ENCODE assay signal across 8 cellular contexts in genomic region chr7:139648941-139649425, GRCh38.
A peak's percentile ranks its signal among the peaks of the same experiment; 100 is the strongest.
DNase-seq lines count a peak whose midpoint lies in the region; ATAC-seq and TF ChIP-seq lines count a peak whose summit lies in the region.

No MANE protein-coding gene starts in this region.

- TF ChIP-seq POLR2A in uterus (IDR thresholded peaks at IDR 0.05), result no peak

- H4K20me1 ChIP-seq in smooth muscle cell (ENCODE audit: low read depth), result peaks cover 85% of the 10 kb centered on the region

- 94% methylated on average over 14 of the region's 14 CpGs for WGBS in smooth muscle cell (ENCODE audit: low lambda C conversion rate)

- H3K27ac ChIP-seq in layer of hippocampus (ENCODE audit: low read depth, low read length) (peak overlapping the region; percentile 80), uterus (peak overlapping the region; percentile 21 to 71), smooth muscle cell (ENCODE audit: low read depth) (no peak overlapping the region)

- H3F3A ChIP-seq in smooth muscle cell (ENCODE audit: low read depth), result no peaks in the 10 kb centered on the region

- H3K4me3 ChIP-seq in uterus (no peak overlapping the region), foreskin fibroblast (ENCODE audit: low read depth in 1 of 2, low read length in 2 of 2) (no peak overlapping the region), smooth muscle cell (no peak overlapping the region)

- no peaks in the 10 kb centered on the region for H3K79me2 ChIP-seq in smooth muscle cell (ENCODE audit: low read depth)

- ATAC-seq in activated CD4-positive, CD25-positive, alpha-beta regulatory T cell treated with anti-CD3 and anti-CD28 coated beads, Interleukin-2, amount 50 U/mL, for 24 hours, result peak; percentile 31 to 62
- ATAC-seq in HG02870 (IDR thresholded peaks at IDR 0.05; ENCODE audit: unreplicated experiment), result peak; percentile 94

- no peak overlapping the region for H3K9ac ChIP-seq in smooth muscle cell (ENCODE audit: low read depth)

- H3K4me2 ChIP-seq in smooth muscle cell, result no peak overlapping the region

- H3K36me3 ChIP-seq in uterus, result no peaks in the 10 kb centered on the region
- H3K36me3 ChIP-seq in smooth muscle cell (ENCODE audit: low read depth), result no peaks in the 10 kb centered on the region

- TF ChIP-seq CTCF in uterus (IDR thresholded peaks at IDR 0.05) (no peak), foreskin fibroblast (IDR thresholded peaks at IDR 0.05; ENCODE audit: low read depth, low read length) (no peak), smooth muscle cell (IDR thresholded peaks at IDR 0.05; ENCODE audit: borderline replicate concordance, insufficient read depth, poor library complexity, severe bottlenecking) (no peak)

- H3K27me3 ChIP-seq in layer of hippocampus (ENCODE audit: control insufficient read depth, insufficient read depth, low read length), result no peaks in the 10 kb centered on the region
- no peaks in the 10 kb centered on the region for H3K27me3 ChIP-seq in uterus
- no peaks in the 10 kb centered on the region for H3K27me3 ChIP-seq in smooth muscle cell (ENCODE audit: low read depth)

- H3K9me3 ChIP-seq in uterus, result no peaks in the 10 kb centered on the region
- no peaks in the 10 kb centered on the region for H3K9me3 ChIP-seq in smooth muscle cell (replicated peaks; ENCODE audit: low read depth)

- no peaks in the 10 kb centered on the region for H3K4me1 ChIP-seq in uterus
- peaks cover 6% of the 10 kb centered on the region for H3K4me1 ChIP-seq in smooth muscle cell (ENCODE audit: low read depth)

- DNase-seq in activated CD4-positive, CD25-positive, alpha-beta regulatory T cell (lab: John Stamatoyannopoulos, UW), result no peak
- DNase-seq in SKM-1 (lab: John Stamatoyannopoulos, UW; ENCODE audit: unreplicated experiment) (peak; percentile 84), uterus (peak in 1 of 2 donors; percentile 27), foreskin fibroblast (no peak), smooth muscle cell (lab: John Stamatoyannopoulos, UW; ENCODE audit: unreplicated experiment) (no peak)

- no peak overlapping the region for H2AFZ ChIP-seq in smooth muscle cell (ENCODE audit: low read depth)

- intact Hi-C loops in uterus (cut with DNase I; ENCODE audit: low total_unique reads), result loop anchor here (10.0 kb wide), 1 partner anchor 356 kb away; no protein-coding TSS in a partner anchor
